Comparison of ENCODE assay signal across 34 cellular contexts in genomic region chr6:80530096-80530495, GRCh38.
"Had no signal": no experiment of that assay in that cellular context is flagged by ENCODE, and none has a peak within 500 bp of the region (broad histone marks: within the 10 kb centered on the region; RNA-seq: fewer than 3 reads in every experiment).

No MANE protein-coding gene starts in this region.

- DNase-seq: activated CD4-positive, alpha-beta memory T cell treated with anti-CD3 and anti-CD28 coated beads for 36 hours; activated CD4-positive, alpha-beta T cell treated with anti-CD3 and anti-CD28 coated beads for 36 hours; activated CD4-positive, alpha-beta T cell treated with anti-CD3 and anti-CD28 coated beads, Interleukin-2, amount 10 ng/mL, durations not matched to agents 24 days and 14 days; activated CD4-positive, CD25-positive, alpha-beta regulatory T cell; activated CD4-positive, CD25-positive, alpha-beta regulatory T cell treated with anti-CD3 and anti-CD28 coated beads, Interleukin-2, amount 50 U/mL, for 72 hours; activated CD8-positive, alpha-beta memory T cell treated with anti-CD3 and anti-CD28 coated beads, Interleukin-2, amount 10 ng/mL, durations not matched to agents 7 days and 5 days; activated CD8-positive, alpha-beta memory T cell treated with anti-CD3 and anti-CD28 coated beads, Interleukin-2, amount 50 U/mL, for 4 hours; activated CD8-positive, alpha-beta T cell treated with anti-CD3 and anti-CD28 coated beads, Interleukin-2, amount 10 ng/mL, durations not matched to agents 7 days and 5 days; activated effector memory CD4-positive, alpha-beta T cell treated with anti-CD3 and anti-CD28 coated beads, Interleukin-2, amount 50 U/mL, for 16 hours; activated naive CD4-positive, alpha-beta T cell treated with anti-CD3 and anti-CD28 coated beads for 36 hours; activated naive CD8-positive, alpha-beta T cell treated with anti-CD3 and anti-CD28 coated beads for 36 hours; activated naive CD8-positive, alpha-beta T cell treated with anti-CD3 and anti-CD28 coated beads, Interleukin-2, amount 50 U/mL, for 24 hours; activated T-cell treated with anti-CD3 and anti-CD28 coated beads, Interleukin-2, amount 50 U/mL, for 1 hour; activated T-cell treated with anti-CD3 and anti-CD28 coated beads, Interleukin-2, amount 50 U/mL, for 48 hours; adrenal gland; dorsolateral prefrontal cortex; effector memory CD4-positive, alpha-beta T cell; endodermal cell; erythroblast; foreskin keratinocyte; gastrocnemius medialis; glutamatergic neuron; heart left ventricle; T-helper 2 cell had no signal

- H3K4me1 Mint-ChIP-seq: activated CD4-positive, alpha-beta T cell treated with anti-CD3 and anti-CD28 coated beads for 36 hours; activated CD4-positive, alpha-beta T cell treated with anti-CD3 and anti-CD28 coated beads, Interleukin-2, amount 10 ng/mL, durations not matched to agents 24 days and 14 days; activated CD8-positive, alpha-beta memory T cell treated with anti-CD3 and anti-CD28 coated beads, Interleukin-2, amount 10 ng/mL, durations not matched to agents 7 days and 5 days; activated naive CD4-positive, alpha-beta T cell treated with anti-CD3 and anti-CD28 coated beads, Interleukin-2, amount 50 U/mL, for 24 hours; activated naive CD8-positive, alpha-beta T cell treated with anti-CD3 and anti-CD28 coated beads for 36 hours; activated naive CD8-positive, alpha-beta T cell treated with anti-CD3 and anti-CD28 coated beads, Interleukin-2, amount 50 U/mL, for 24 hours; central memory CD8-positive, alpha-beta T cell had no signal

- H3K9me3 ChIP-seq: adrenal gland, ascending aorta, esophagus muscularis mucosa, gastrocnemius medialis had no signal

- FAIRE-seq: bronchial epithelial cell had no signal

- H3K27ac Mint-ChIP-seq: activated CD4-positive, alpha-beta memory T cell treated with anti-CD3 and anti-CD28 coated beads for 36 hours; activated CD4-positive, alpha-beta T cell treated with anti-CD3 and anti-CD28 coated beads for 36 hours; activated CD4-positive, alpha-beta T cell treated with anti-CD3 and anti-CD28 coated beads, Interleukin-2, amount 10 ng/mL, durations not matched to agents 24 days and 14 days; activated CD8-positive, alpha-beta memory T cell treated with anti-CD3 and anti-CD28 coated beads, Interleukin-2, amount 10 ng/mL, durations not matched to agents 7 days and 5 days; activated CD8-positive, alpha-beta T cell treated with anti-CD3 and anti-CD28 coated beads, Interleukin-2, amount 10 ng/mL, durations not matched to agents 7 days and 5 days; activated naive CD4-positive, alpha-beta T cell treated with anti-CD3 and anti-CD28 coated beads for 36 hours; activated naive CD4-positive, alpha-beta T cell treated with anti-CD3 and anti-CD28 coated beads, Interleukin-2, amount 50 U/mL, for 24 hours; activated naive CD8-positive, alpha-beta T cell treated with anti-CD3 and anti-CD28 coated beads for 36 hours; activated naive CD8-positive, alpha-beta T cell treated with anti-CD3 and anti-CD28 coated beads, Interleukin-2, amount 50 U/mL, for 24 hours; activated T-helper 1 cell treated with anti-CD3 and anti-CD28 coated beads, Interleukin-12 subunit alpha, Interleukin-12 subunit beta, Interleukin-2, Interleukin-4 antibody, amounts not matched to agents 30 ng/mL and 10 ng/mL and 1 ng/mL, durations not matched to agents 14 hours and 24 hours and 36 hours; activated T-helper 2 cell treated with anti-CD3 and anti-CD28 coated beads, Interferon-gamma antibody, Interleukin-2, Interleukin-4, amounts not matched to agents 10 μg/mL and 5 μg/mL and 100 μg/mL, durations not matched to agents 14 hours and 24 hours and 36 hours; brain; dendritic cell treated with granulocyte-macrophage colony-stimulating factor and Interleukin-4, amounts not matched to agents 40 ng/mL and 50 ng/mL, for 4 days; endodermal cell had no signal

- H3K27ac ChIP-seq: adrenal gland, ascending aorta, coronary artery, dorsolateral prefrontal cortex, esophagus muscularis mucosa, foreskin keratinocyte, gastrocnemius medialis, heart left ventricle had no signal

- H3K9me3 Mint-ChIP-seq: activated CD4-positive, alpha-beta memory T cell treated with anti-CD3 and anti-CD28 coated beads for 36 hours; activated CD4-positive, alpha-beta T cell treated with anti-CD3 and anti-CD28 coated beads, Interleukin-2, amount 10 ng/mL, durations not matched to agents 24 days and 14 days; activated naive CD4-positive, alpha-beta T cell treated with anti-CD3 and anti-CD28 coated beads for 36 hours; activated naive CD4-positive, alpha-beta T cell treated with anti-CD3 and anti-CD28 coated beads, Interleukin-2, amount 50 U/mL, for 24 hours; activated naive CD8-positive, alpha-beta T cell treated with anti-CD3 and anti-CD28 coated beads for 36 hours; activated naive CD8-positive, alpha-beta T cell treated with anti-CD3 and anti-CD28 coated beads, Interleukin-2, amount 50 U/mL, for 24 hours; activated T-helper 1 cell treated with anti-CD3 and anti-CD28 coated beads, Interleukin-12 subunit alpha, Interleukin-12 subunit beta, Interleukin-2, Interleukin-4 antibody, amounts not matched to agents 30 ng/mL and 10 ng/mL and 1 ng/mL, durations not matched to agents 14 hours and 24 hours and 36 hours; activated T-helper 2 cell treated with anti-CD3 and anti-CD28 coated beads, Interferon-gamma antibody, Interleukin-2, Interleukin-4, amounts not matched to agents 10 μg/mL and 5 μg/mL and 100 μg/mL, durations not matched to agents 14 hours and 24 hours and 36 hours; dendritic cell treated with granulocyte-macrophage colony-stimulating factor and Interleukin-4, amounts not matched to agents 40 ng/mL and 50 ng/mL, for 4 days had no signal

- H3K27me3 Mint-ChIP-seq: activated CD4-positive, alpha-beta memory T cell treated with anti-CD3 and anti-CD28 coated beads for 36 hours; activated CD4-positive, alpha-beta T cell treated with anti-CD3 and anti-CD28 coated beads, Interleukin-2, amount 10 ng/mL, durations not matched to agents 24 days and 14 days; central memory CD8-positive, alpha-beta T cell; dendritic cell treated with granulocyte-macrophage colony-stimulating factor and Interleukin-4, amounts not matched to agents 40 ng/mL and 50 ng/mL, for 4 days had no signal

- H3K4me1 ChIP-seq: adrenal gland, ascending aorta, esophagus muscularis mucosa, foreskin keratinocyte, gastrocnemius medialis, heart left ventricle had no signal

- H3K4me3 ChIP-seq: adrenal gland, ascending aorta, coronary artery, dorsolateral prefrontal cortex, esophagus muscularis mucosa, gastrocnemius medialis, heart left ventricle had no signal

- H3K36me3 ChIP-seq: adrenal gland, ascending aorta, esophagus muscularis mucosa, gastrocnemius medialis, heart left ventricle had no signal

- H3K4me3 Mint-ChIP-seq: activated CD4-positive, alpha-beta memory T cell treated with anti-CD3 and anti-CD28 coated beads for 36 hours; activated CD4-positive, alpha-beta T cell treated with anti-CD3 and anti-CD28 coated beads for 36 hours; activated CD4-positive, alpha-beta T cell treated with anti-CD3 and anti-CD28 coated beads, Interleukin-2, amount 10 ng/mL, durations not matched to agents 24 days and 14 days; activated CD8-positive, alpha-beta memory T cell treated with anti-CD3 and anti-CD28 coated beads, Interleukin-2, amount 10 ng/mL, durations not matched to agents 7 days and 5 days; activated CD8-positive, alpha-beta T cell treated with anti-CD3 and anti-CD28 coated beads, Interleukin-2, amount 10 ng/mL, durations not matched to agents 7 days and 5 days; activated naive CD4-positive, alpha-beta T cell treated with anti-CD3 and anti-CD28 coated beads for 36 hours; activated naive CD4-positive, alpha-beta T cell treated with anti-CD3 and anti-CD28 coated beads, Interleukin-2, amount 50 U/mL, for 24 hours; activated naive CD8-positive, alpha-beta T cell treated with anti-CD3 and anti-CD28 coated beads for 36 hours; activated naive CD8-positive, alpha-beta T cell treated with anti-CD3 and anti-CD28 coated beads, Interleukin-2, amount 50 U/mL, for 24 hours; activated T-helper 1 cell treated with anti-CD3 and anti-CD28 coated beads, Interleukin-12 subunit alpha, Interleukin-12 subunit beta, Interleukin-2, Interleukin-4 antibody, amounts not matched to agents 30 ng/mL and 10 ng/mL and 1 ng/mL, durations not matched to agents 14 hours and 24 hours and 36 hours; brain; central memory CD8-positive, alpha-beta T cell; dendritic cell treated with granulocyte-macrophage colony-stimulating factor and Interleukin-4, amounts not matched to agents 40 ng/mL and 50 ng/mL, for 4 days; endodermal cell had no signal

- H3K27me3 ChIP-seq: adrenal gland, ascending aorta, dorsolateral prefrontal cortex, esophagus muscularis mucosa, foreskin keratinocyte, gastrocnemius medialis, heart left ventricle had no signal

- H3K36me3 Mint-ChIP-seq: activated CD4-positive, alpha-beta memory T cell treated with anti-CD3 and anti-CD28 coated beads for 36 hours; activated CD8-positive, alpha-beta memory T cell treated with anti-CD3 and anti-CD28 coated beads, Interleukin-2, amount 10 ng/mL, durations not matched to agents 7 days and 5 days; activated naive CD4-positive, alpha-beta T cell treated with anti-CD3 and anti-CD28 coated beads, Interleukin-2, amount 50 U/mL, for 24 hours; activated naive CD8-positive, alpha-beta T cell treated with anti-CD3 and anti-CD28 coated beads for 36 hours; brain had no signal
